ENCODE assay signal across 11 cellular contexts in the genomic region with DNA sequence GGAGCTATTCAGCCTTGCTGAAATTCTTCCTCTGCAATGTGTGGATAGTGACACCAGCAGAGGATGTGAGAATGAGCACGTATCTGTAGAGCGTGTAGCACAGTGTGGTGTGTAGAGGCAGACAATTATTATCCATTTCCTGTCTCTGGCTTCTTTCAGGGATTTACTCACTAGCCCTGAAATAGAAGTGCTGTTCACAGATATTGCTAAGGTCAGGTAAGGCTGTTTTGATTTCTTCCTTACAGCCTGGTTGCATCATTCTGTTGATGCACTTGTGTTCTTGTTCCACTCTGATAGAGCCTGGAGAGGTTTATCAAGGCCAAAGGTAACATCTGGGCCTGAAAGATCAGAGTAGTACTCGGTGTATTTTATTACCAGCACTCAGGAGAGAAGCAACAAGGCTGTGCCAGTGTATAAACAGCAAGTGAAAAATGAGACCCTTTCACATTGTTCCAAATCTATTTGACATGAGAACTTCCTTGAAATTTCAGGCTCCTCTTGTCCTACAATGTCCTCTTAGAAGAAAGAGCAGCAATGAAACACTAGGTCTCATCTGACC. TPM values are rescaled to one million over a fixed set of nuclear protein-coding genes. Genes with fewer than 3 reads are reported as not detected.
A peak's percentile ranks its signal among the peaks of the same experiment; 100 is the strongest.
DNase-seq lines count a peak whose midpoint lies in the region; ATAC-seq and TF ChIP-seq lines count a peak whose summit lies in the region.
"Had no signal": no experiment of that assay in that cellular context is flagged by ENCODE, and none has a peak within 500 bp of the region (broad histone marks: within the 10 kb centered on the region; RNA-seq: fewer than 3 reads in every experiment).

No MANE protein-coding gene starts in this region.

- peak; percentile 56 for TF ChIP-seq POLR2A in erythroblast (IDR thresholded peaks at IDR 0.05; ENCODE audit: low read length)

- intact Hi-C loops in Right ventricle myocardium superior (cut with DNase I) (no loop called here), left cardiac atrium (cut with DNase I) (no loop called here)

- no peak for DNase-seq in Right ventricle myocardium superior
- DNase-seq in left cardiac atrium: no peak
- DNase-seq in NCI-H460 (ENCODE audit: extremely low read depth, low read depth): peak; percentile 57
- peak; percentile 95 to 96 for DNase-seq in erythroblast (lab: John Stamatoyannopoulos, UW)
- no peak for DNase-seq in D341Med (ENCODE audit: low spot score)
- DNase-seq in stimulated activated CD4-positive, alpha-beta T cell treated with anti-CD3 and anti-CD28 coated beads, Interleukin-1b, Interleukin-23, amount 100 ng/mL, for 48 hours: no peak
- DNase-seq: activated CD4-positive, alpha-beta T cell treated with anti-CD3 and anti-CD28 coated beads, Interleukin-2, amount 50 U/mL, for 4 hours; right lobe of liver; stimulated activated naive CD4-positive, alpha-beta T cell treated with Interleukin-2 at 50 U/mL for 16 hours had no signal

- ATAC-seq in Right ventricle myocardium superior (ENCODE audit: poor library complexity): peak; percentile 92
- ATAC-seq in left cardiac atrium: no peak
- ATAC-seq in GM21390 (IDR thresholded peaks at IDR 0.05; ENCODE audit: unreplicated experiment): no peak
- no peak for ATAC-seq in HG03378 (IDR thresholded peaks at IDR 0.05; ENCODE audit: unreplicated experiment)

RNA-seq across cellular contexts. Expression of gene ARG2, which starts 16.7 kb away (rescaled TPM):
- 0.75 TPM for total RNA-seq in Right ventricle myocardium superior
- total RNA-seq in left cardiac atrium: 1 to 10 TPM in 1 of 2 donors, under 1 TPM in 1; 0.38 to 1.2 TPM
- total RNA-seq in NCI-H460 (2014; rRNA removed; shearing (Covaris generic)): 4.8 and 5.2 TPM in 2 replicates
- 0.25 and 0.29 TPM in 2 replicates for polyA plus RNA-seq in NCI-H460 (2014; cell fraction: nucleus; rRNA removed)

RNA-seq across cellular contexts. Expression of gene PIGH, which starts 36.4 kb away (rescaled TPM):
- total RNA-seq in Right ventricle myocardium superior (12.0 TPM), left cardiac atrium (10 to 100 TPM; 13.0 to 14.2 TPM)
- 27.2 and 39.5 TPM in 2 replicates for total RNA-seq in NCI-H460 (2014; rRNA removed; shearing (Covaris generic))
- 74.8 and 76.2 TPM in 2 replicates for polyA plus RNA-seq in NCI-H460 (2014; cell fraction: nucleus; rRNA removed)

RNA-seq across cellular contexts. Expression of gene VTI1B, which starts 38.0 kb away (rescaled TPM):
- total RNA-seq in Right ventricle myocardium superior: 113 TPM
- 100 to 1,000 TPM; 122 to 139 TPM for total RNA-seq in left cardiac atrium
- 47.1 and 49.3 TPM in 2 replicates for total RNA-seq in NCI-H460 (2014; rRNA removed; shearing (Covaris generic))
- 33.8 and 69.4 TPM in 2 replicates for polyA plus RNA-seq in NCI-H460 (2014; cell fraction: nucleus; rRNA removed)

RNA-seq across cellular contexts. Expression of gene RDH11, which starts 59.1 kb away (rescaled TPM):
- total RNA-seq in Right ventricle myocardium superior: 13.2 TPM
- total RNA-seq in left cardiac atrium: 10 to 100 TPM; 18.3 to 20.8 TPM
- total RNA-seq in NCI-H460 (2014; rRNA removed; shearing (Covaris generic)): 85.8 and 89.1 TPM in 2 replicates
- polyA plus RNA-seq in NCI-H460 (2014; cell fraction: nucleus; rRNA removed): 159 and 188 TPM in 2 replicates

Comparison
In these comparisons a context has a peak if more than half of its experiments do, and no peak if none do; other contexts are left out.
1. DNase-seq: peak in NCI-H460 (single experiment) and erythroblast (2 of 2); none in Right ventricle myocardium superior (single experiment), left cardiac atrium (single experiment), D341Med (single experiment) and stimulated activated CD4-positive, alpha-beta T cell treated with anti-CD3 and anti-CD28 coated beads, Interleukin-1b, Interleukin-23, amount 100 ng/mL, for 48 hours (single experiment).